In genomic region chr20:32742322-32743236, GRCh38 we compare ENCODE assay signal across 8 cellular contexts. TPM values are rescaled to one million over a fixed set of nuclear protein-coding genes. Genes with fewer than 3 reads are reported as not detected.
DNase-seq lines count a peak whose midpoint lies in the region; ATAC-seq, FAIRE-seq and TF ChIP-seq lines count a peak whose summit lies in the region.

No MANE protein-coding gene starts in this region.

- peak overlapping the region; percentile 99 for H3K4me3 Mint-ChIP-seq in dendritic cell treated with granulocyte-macrophage colony-stimulating factor and Interleukin-4, amounts not matched to agents 40 ng/mL and 50 ng/mL, for 4 days

- H3K27me3 Mint-ChIP-seq in dendritic cell treated with granulocyte-macrophage colony-stimulating factor and Interleukin-4, amounts not matched to agents 40 ng/mL and 50 ng/mL, for 4 days: no peaks in the 10 kb centered on the region

- H3K27me3 ChIP-seq in Peyer's patch: no peaks in the 10 kb centered on the region
- no peaks in the 10 kb centered on the region for H3K27me3 ChIP-seq in mucosa of stomach (ENCODE audit: control insufficient read depth, insufficient read depth, low read length)

- peak overlapping the region; percentile 97 for H3K9ac ChIP-seq in mucosa of stomach (ENCODE audit: low read length)

- peaks cover 24% of the 10 kb centered on the region for H3K36me3 Mint-ChIP-seq in dendritic cell treated with granulocyte-macrophage colony-stimulating factor and Interleukin-4, amounts not matched to agents 40 ng/mL and 50 ng/mL, for 4 days (ENCODE audit: low read depth)

- TF ChIP-seq POLR2A in Peyer's patch (IDR thresholded peaks at IDR 0.05): no peak

- H3K9me3 ChIP-seq in Peyer's patch: no peaks in the 10 kb centered on the region
- H3K9me3 ChIP-seq in mucosa of stomach (ENCODE audit: control insufficient read depth, low read length): no peaks in the 10 kb centered on the region

- H3K4me1 Mint-ChIP-seq in dendritic cell treated with granulocyte-macrophage colony-stimulating factor and Interleukin-4, amounts not matched to agents 40 ng/mL and 50 ng/mL, for 4 days (ENCODE audit: low read depth): peaks cover 27% of the 10 kb centered on the region

- peak in 2 of 3 donors; percentile 31 to 49 for DNase-seq in Peyer's patch
- DNase-seq in dermis blood vessel endothelial cell: no peak
- DNase-seq in D341Med (ENCODE audit: low spot score): no peak
- DNase-seq in frontal cortex (ENCODE audit: low spot score in 2 of 2): no peak
- no peak for DNase-seq in AML-193 (lab: John Stamatoyannopoulos, UW)

- no peaks in the 10 kb centered on the region for H3K36me3 ChIP-seq in Peyer's patch
- no peaks in the 10 kb centered on the region for H3K36me3 ChIP-seq in mucosa of stomach (ENCODE audit: control insufficient read depth, insufficient read depth, low read length)

- peak; percentile 5 for ATAC-seq in GM19351 (IDR thresholded peaks at IDR 0.05; ENCODE audit: unreplicated experiment)

- H3K4me1 ChIP-seq in Peyer's patch: peaks cover 0 to 13% (median 4%) of the 10 kb centered on the region in 4 donors
- peaks cover 14% of the 10 kb centered on the region for H3K4me1 ChIP-seq in mucosa of stomach (ENCODE audit: control insufficient read depth, insufficient read depth, low read length)

- intact Hi-C loops in dendritic cell treated with granulocyte-macrophage colony-stimulating factor and Interleukin-4, amounts not matched to agents 40 ng/mL and 50 ng/mL, for 4 days (cut with micrococcal nuclease): loop anchor here (2.0 kb wide), 1 partner anchor 20 kb away; the partner anchor contains the start of gene DNMT3B

- H3K4me3 ChIP-seq in Peyer's patch (peak overlapping the region; percentile 85 to 98 (median 94)), mucosa of stomach (ENCODE audit: low read length) (peak overlapping the region; percentile 77)

- peak overlapping the region; percentile 97 for H3K27ac Mint-ChIP-seq in dendritic cell treated with granulocyte-macrophage colony-stimulating factor and Interleukin-4, amounts not matched to agents 40 ng/mL and 50 ng/mL, for 4 days

- no peaks in the 10 kb centered on the region for H3K9me3 Mint-ChIP-seq in dendritic cell treated with granulocyte-macrophage colony-stimulating factor and Interleukin-4, amounts not matched to agents 40 ng/mL and 50 ng/mL, for 4 days

- H3K27ac ChIP-seq in Peyer's patch: peak overlapping the region; percentile 73 to 87 (median 83)

- FAIRE-seq in frontal cortex (lab: Jason Lieb, UNC): no peak

- TF ChIP-seq CTCF in Peyer's patch (IDR thresholded peaks at IDR 0.05): no peak

RNA-seq across cellular contexts. Expression of gene COMMD7, which starts 0.7 kb away (rescaled TPM):
- total RNA-seq in Peyer's patch (10 to 100 TPM in 2 of 4 donors, 1 to 10 TPM in 2; 7.9 to 16.3 (median 10.5) TPM), dermis blood vessel endothelial cell (24.4 and 28.1 TPM in 2 replicates), frontal cortex (23.2 TPM)

RNA-seq across cellular contexts. Expression of gene DNMT3B, which starts 19.6 kb away (rescaled TPM):
- total RNA-seq in Peyer's patch (1 to 10 TPM in 1 of 4 donors, under 1 TPM in 3; 0.67 to 4.1 (median 0.86) TPM), dermis blood vessel endothelial cell (2.9 and 5.5 TPM in 2 replicates), frontal cortex (6.5 TPM)

Comparison
In these comparisons a context has a peak if more than half of its experiments do, and no peak if none do; other contexts are left out.
1. DNase-seq: peak in Peyer's patch (2 of 3); none in dermis blood vessel endothelial cell (single experiment), D341Med (single experiment), frontal cortex (0 of 2) and AML-193 (0 of 2).